15 cellular contexts compared by ENCODE assay signal in the genomic region with DNA sequence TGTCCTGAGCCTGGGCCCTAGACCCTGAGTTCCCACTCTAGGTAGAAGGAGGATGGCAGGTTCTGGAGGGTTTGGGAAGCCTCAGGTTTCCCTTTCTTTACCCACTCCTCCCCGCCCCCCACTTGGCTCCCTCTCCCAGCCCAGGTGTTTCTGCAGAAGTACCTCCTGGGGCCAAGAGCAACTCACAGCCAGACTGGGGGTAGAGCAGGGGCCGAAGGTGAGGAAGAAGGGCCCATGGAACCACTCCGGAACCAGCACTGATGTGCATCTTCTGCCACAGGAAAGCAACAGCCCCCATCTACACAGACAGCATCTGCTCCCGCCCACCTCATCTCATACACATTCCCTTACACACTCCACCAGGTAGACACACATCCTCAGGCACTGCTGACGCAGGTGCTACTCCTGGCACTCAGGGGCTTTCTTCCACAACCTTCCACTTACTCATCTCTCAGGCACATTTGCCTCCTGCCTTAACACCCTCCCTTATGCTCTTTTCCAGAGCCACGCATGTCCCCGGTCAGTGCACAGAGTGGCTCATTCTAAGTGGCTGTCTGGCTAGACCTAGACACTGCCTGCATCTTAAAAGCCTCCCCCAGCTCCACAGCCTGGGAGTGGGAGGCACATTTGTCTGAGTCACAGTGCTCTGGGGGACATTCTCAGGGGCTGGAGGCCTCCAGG. TPM values are rescaled to one million over a fixed set of nuclear protein-coding genes. Genes with fewer than 3 reads are reported as not detected.
DNase-seq lines count a peak whose midpoint lies in the region; ATAC-seq and TF ChIP-seq lines count a peak whose summit lies in the region.
"Had no signal": no experiment of that assay in that cellular context is flagged by ENCODE, and none has a peak within 500 bp of the region (broad histone marks: within the 10 kb centered on the region; RNA-seq: fewer than 3 reads in every experiment).

No MANE protein-coding gene starts in this region.

- H3K9me3 ChIP-seq in Peyer's patch: no peaks in the 10 kb centered on the region
- H3K9me3 ChIP-seq: A549, heart right ventricle, thoracic aorta had no signal

- no peak overlapping the region for H3K27ac ChIP-seq in Peyer's patch
- H3K27ac ChIP-seq: A549, heart right ventricle, HL-60, thoracic aorta had no signal

- intact Hi-C loops in activated CD4-positive, alpha-beta memory T cell treated with anti-CD3 and anti-CD28 coated beads for 36 hours (cut with micrococcal nuclease): loop anchor here (5.0 kb wide), 1 partner anchor 534 kb away; no protein-coding TSS in a partner anchor
- intact Hi-C loops in head of caudate nucleus (cut with DNase I): loop anchor here (10.0 kb wide), 2 partner anchors 148 to 358 kb away; no protein-coding TSS in a partner anchor

- peak overlapping the region; percentile 3 for H3K4me3 Mint-ChIP-seq in activated CD4-positive, alpha-beta memory T cell treated with anti-CD3 and anti-CD28 coated beads for 36 hours
- H3K4me3 Mint-ChIP-seq in stimulated activated memory B cell treated with anti-CD40 and anti-IgM and Interleukin-4, amounts not matched to agents 10 μg/mL and 1 μg/mL and 100 μg/mL, for 72 hours: peak overlapping the region; percentile 7

- no peak for ATAC-seq in stimulated activated memory B cell treated with anti-CD40 and anti-IgM and Interleukin-4, amounts not matched to agents 10 μg/mL and 1 μg/mL and 100 μg/mL, for 72 hours
- ATAC-seq: A549 had no signal

- H3K27me3 Mint-ChIP-seq in activated CD4-positive, alpha-beta memory T cell treated with anti-CD3 and anti-CD28 coated beads for 36 hours: no peaks in the 10 kb centered on the region
- no peaks in the 10 kb centered on the region for H3K27me3 Mint-ChIP-seq in stimulated activated memory B cell treated with anti-CD40 and anti-IgM and Interleukin-4, amounts not matched to agents 10 μg/mL and 1 μg/mL and 100 μg/mL, for 72 hours

- POLR2A ChIA-PET in activated CD4-positive, alpha-beta memory T cell treated with anti-CD3 and anti-CD28 coated beads for 36 hours (lab: Charles Lee): no interaction called here

- DNase-seq in activated CD4-positive, alpha-beta T cell treated with anti-CD3 and anti-CD28 coated beads for 4 hours: peak; percentile 15 to 21
- DNase-seq in activated CD4-positive, alpha-beta T cell treated with anti-CD3 and anti-CD28 coated beads for 48 hours: no peak
- no peak for DNase-seq in activated CD4-positive, alpha-beta memory T cell treated with anti-CD3 and anti-CD28 coated beads for 36 hours
- peak in 31 of 42 donors; percentile 25 to 87 (median 64) for DNase-seq in head of caudate nucleus
- no peak for DNase-seq in Peyer's patch
- no peak for DNase-seq in COLO829 (ENCODE audit: low spot score)
- no peak for DNase-seq in NCI-H1436 (lab: John Stamatoyannopoulos, UW)
- DNase-seq: DMS53 had no signal

- H3K4me1 Mint-ChIP-seq in activated CD4-positive, alpha-beta memory T cell treated with anti-CD3 and anti-CD28 coated beads for 36 hours (ENCODE audit: low read depth): peaks cover 16% of the 10 kb centered on the region
- H3K4me1 Mint-ChIP-seq in stimulated activated memory B cell treated with anti-CD40 and anti-IgM and Interleukin-4, amounts not matched to agents 10 μg/mL and 1 μg/mL and 100 μg/mL, for 72 hours: peaks cover 37% of the 10 kb centered on the region

- no peaks in the 10 kb centered on the region for H3K9me3 Mint-ChIP-seq in activated CD4-positive, alpha-beta memory T cell treated with anti-CD3 and anti-CD28 coated beads for 36 hours
- H3K9me3 Mint-ChIP-seq in stimulated activated memory B cell treated with anti-CD40 and anti-IgM and Interleukin-4, amounts not matched to agents 10 μg/mL and 1 μg/mL and 100 μg/mL, for 72 hours: no peaks in the 10 kb centered on the region

- no peaks in the 10 kb centered on the region for H3K36me3 Mint-ChIP-seq in activated CD4-positive, alpha-beta memory T cell treated with anti-CD3 and anti-CD28 coated beads for 36 hours
- no peaks in the 10 kb centered on the region for H3K36me3 Mint-ChIP-seq in stimulated activated memory B cell treated with anti-CD40 and anti-IgM and Interleukin-4, amounts not matched to agents 10 μg/mL and 1 μg/mL and 100 μg/mL, for 72 hours

- peaks cover 0 to 19% (median 4%) of the 10 kb centered on the region in 4 donors for H3K4me1 ChIP-seq in Peyer's patch
- H3K4me1 ChIP-seq: A549 had no signal

- H3K4me3 ChIP-seq in Peyer's patch: no peak overlapping the region
- H3K4me3 ChIP-seq: A549 had no signal

- TF ChIP-seq CTCF in Peyer's patch (IDR thresholded peaks at IDR 0.05): no peak

- no peaks in the 10 kb centered on the region for H3K27me3 ChIP-seq in Peyer's patch

- TF ChIP-seq POLR2A in Peyer's patch (IDR thresholded peaks at IDR 0.05): no peak

- H3K36me3 ChIP-seq in Peyer's patch: no peaks in the 10 kb centered on the region
- H3K36me3 ChIP-seq: heart right ventricle, thoracic aorta had no signal

- CTCF ChIA-PET in activated CD4-positive, alpha-beta memory T cell treated with anti-CD3 and anti-CD28 coated beads for 36 hours (lab: Charles Lee): interaction anchor here (1.1 to 2.9 kb wide), 3 partner anchors 9 to 24 kb away, joined by 4 to 18 read pairs (median 4); no protein-coding TSS in a partner anchor

- H3K27ac Mint-ChIP-seq in activated CD4-positive, alpha-beta memory T cell treated with anti-CD3 and anti-CD28 coated beads for 36 hours: no peak overlapping the region
- H3K27ac Mint-ChIP-seq in stimulated activated memory B cell treated with anti-CD40 and anti-IgM and Interleukin-4, amounts not matched to agents 10 μg/mL and 1 μg/mL and 100 μg/mL, for 72 hours: peak overlapping the region; percentile 91

RNA-seq across cellular contexts. Expression of a gene that starts 1.8 kb away (rescaled TPM):
- total RNA-seq in activated CD4-positive, alpha-beta memory T cell treated with anti-CD3 and anti-CD28 coated beads for 36 hours: 10 to 100 TPM in 1 of 2 experiments, 1 to 10 TPM in 1; 9.5 to 11.0 TPM
- 10 to 100 TPM in 1 of 4 donors, 1 to 10 TPM in 2, under 1 TPM in 1; 0.53 to 19.0 (median 5.5) TPM for total RNA-seq in Peyer's patch

RNA-seq across cellular contexts. Expression of a gene that starts 28.8 kb away (rescaled TPM):
- total RNA-seq in activated CD4-positive, alpha-beta memory T cell treated with anti-CD3 and anti-CD28 coated beads for 36 hours: not detected
- 1 to 10 TPM in 1 of 4 donors, under 1 TPM in 3; 0.19 to 2.5 (median 0.82) TPM for total RNA-seq in Peyer's patch
- total RNA-seq: activated CD8-positive, alpha-beta memory T cell treated with anti-CD3 and anti-CD28 coated beads for 36 hours; heart right ventricle; skeletal muscle tissue; thoracic aorta had no signal

Comparison
In these comparisons a context has a peak if more than half of its experiments do, and no peak if none do; other contexts are left out.
1. DNase-seq: peak in activated CD4-positive, alpha-beta T cell treated with anti-CD3 and anti-CD28 coated beads for 4 hours (2 of 2) and head of caudate nucleus (31 of 42); none in activated CD4-positive, alpha-beta T cell treated with anti-CD3 and anti-CD28 coated beads for 48 hours (single experiment), activated CD4-positive, alpha-beta memory T cell treated with anti-CD3 and anti-CD28 coated beads for 36 hours (single experiment), Peyer's patch (0 of 3), COLO829 (single experiment) and NCI-H1436 (single experiment).